ENCODE assay signal across 1 cellular context in genomic region chr2:241811952-241812729, GRCh38.
TF ChIP-seq lines count a peak whose summit lies in the region.

No MANE protein-coding gene starts in this region.

TF ChIP-seq in SK-N-SH, 30 proteins besides CTCF, POLR2A, EP300 and RAD21 (continued from another document):
- TF ChIP-seq PBX3 (IDR thresholded peaks at IDR 0.05) (no peak), RFX5 (IDR thresholded peaks at IDR 0.05; ENCODE audit: low read length) (no peak), MXI1 (IDR thresholded peaks at IDR 0.05; ENCODE audit: low read depth, low read length) (no peak), IRF3 (IDR thresholded peaks at IDR 0.05; ENCODE audit: low read depth, low read length) (no peak), SMC3 (IDR thresholded peaks at IDR 0.05; ENCODE audit: low read depth, low read length) (no peak), POLR2AphosphoS5 (IDR thresholded peaks at IDR 0.05; ENCODE audit: low read depth, low read length) (no peak)
TF ChIP-seq in SK-N-SH: peak in this region for 0.
